ENCODE assay signal across 15 cellular contexts in genomic region chr5:140189977-140190867, GRCh38. TPM values are rescaled to one million over a fixed set of nuclear protein-coding genes. Genes with fewer than 3 reads are reported as not detected.
DNase-seq lines count a peak whose midpoint lies in the region; ATAC-seq and TF ChIP-seq lines count a peak whose summit lies in the region.
"Had no signal": no experiment of that assay in that cellular context is flagged by ENCODE, and none has a peak within 500 bp of the region (broad histone marks: within the 10 kb centered on the region; RNA-seq: fewer than 3 reads in every experiment).

No MANE protein-coding gene starts in this region.

- H3K27me3 ChIP-seq in SK-N-SH (ENCODE audit: insufficient read depth) (no peaks in the 10 kb centered on the region), neural progenitor cell (no peaks in the 10 kb centered on the region)
- H3K27me3 ChIP-seq: breast epithelium had no signal

- no peak for TF ChIP-seq RAD21 in SK-N-SH (IDR thresholded peaks at IDR 0.05; ENCODE audit: low read length)

- intact Hi-C loops in OCI-LY7 (cut with micrococcal nuclease; ENCODE audit: unreplicated experiment), result no loop called here

- H3K4me1 ChIP-seq in SK-N-SH (ENCODE audit: control insufficient read depth in 1 of 2, insufficient read depth in 2 of 2, low read depth in 1 of 2, low read length in 1 of 2), result peaks cover 0 to 5% of the 10 kb centered on the region in 2 experiments; a peak in 2 of 4 replicates
- H3K4me1 ChIP-seq in neural progenitor cell, result peaks cover 21% of the 10 kb centered on the region
- H3K4me1 ChIP-seq in OCI-LY7 (ENCODE audit: insufficient read depth, low read length, poor library complexity, severe bottlenecking), result no peaks in the 10 kb centered on the region
- H3K4me1 ChIP-seq: breast epithelium, parathyroid adenoma had no signal

- H3K36me3 Mint-ChIP-seq in neural progenitor cell, result peaks cover 4% of the 10 kb centered on the region
- peaks cover 5% of the 10 kb centered on the region for H3K36me3 Mint-ChIP-seq in activated CD4-positive, alpha-beta memory T cell treated with anti-CD3 and anti-CD28 coated beads, Interleukin-2, amount 10 ng/mL, durations not matched to agents 7 days and 5 days (ENCODE audit: low read depth)

- TF ChIP-seq EP300 in SK-N-SH (IDR thresholded peaks at IDR 0.05; ENCODE audit: borderline replicate concordance in 1 of 2, low read depth in 1 of 2, low read length in 1 of 2), result no peak

- H3K4me2 ChIP-seq in SK-N-SH, result peak overlapping the region; percentile 10; the same call in 1 of the 2 replicates
- peak overlapping the region; percentile 60 for H3K4me2 ChIP-seq in neural progenitor cell
- no peak overlapping the region for H3K4me2 ChIP-seq in OCI-LY7 (ENCODE audit: low read length)

- no TSS peak for BruUV-seq in OCI-LY7 (replicated peaks; lab: Mats Ljungman, UMichigan)

- H3K4me3 Mint-ChIP-seq in neural progenitor cell, result no peak overlapping the region
- H3K4me3 Mint-ChIP-seq in activated CD4-positive, alpha-beta memory T cell treated with anti-CD3 and anti-CD28 coated beads, Interleukin-2, amount 10 ng/mL, durations not matched to agents 7 days and 5 days, result no peak overlapping the region

- H3F3A ChIP-seq in SK-N-SH (replicated peaks; ENCODE audit: insufficient read depth) (peaks cover 5% of the 10 kb centered on the region), neural progenitor cell (ENCODE audit: low read depth) (no peaks in the 10 kb centered on the region)

- H3K4me1 Mint-ChIP-seq in neural progenitor cell, result peaks cover 18% of the 10 kb centered on the region
- no peaks in the 10 kb centered on the region for H3K4me1 Mint-ChIP-seq in activated CD4-positive, alpha-beta memory T cell treated with anti-CD3 and anti-CD28 coated beads, Interleukin-2, amount 10 ng/mL, durations not matched to agents 7 days and 5 days
- H3K4me1 Mint-ChIP-seq: T-helper 17 cell had no signal

- H4K20me1 ChIP-seq in SK-N-SH (ENCODE audit: insufficient read depth) (no peaks in the 10 kb centered on the region), neural progenitor cell (ENCODE audit: low read depth) (no peaks in the 10 kb centered on the region), OCI-LY7 (ENCODE audit: insufficient read depth, low read length) (no peaks in the 10 kb centered on the region)

- peak overlapping the region; percentile 47 for H3K27ac Mint-ChIP-seq in neural progenitor cell
- H3K27ac Mint-ChIP-seq in activated CD4-positive, alpha-beta memory T cell treated with anti-CD3 and anti-CD28 coated beads, Interleukin-2, amount 10 ng/mL, durations not matched to agents 7 days and 5 days, result no peak overlapping the region
- H3K27ac Mint-ChIP-seq: T-helper 17 cell had no signal

- peak overlapping the region in 1 of 2 experiments; percentile 78; a peak in 2 of 4 replicates for H3K27ac ChIP-seq in SK-N-SH (ENCODE audit: low read depth in 2 of 2, low read length in 1 of 2)
- no peak overlapping the region for H3K27ac ChIP-seq in neural progenitor cell
- no peak overlapping the region for H3K27ac ChIP-seq in OCI-LY7 (ENCODE audit: low read depth, low read length, poor library complexity, severe bottlenecking)
- H3K27ac ChIP-seq: breast epithelium, parathyroid adenoma had no signal

- H2AFZ ChIP-seq in SK-N-SH (ENCODE audit: low read depth), result no peak overlapping the region
- no peak overlapping the region for H2AFZ ChIP-seq in neural progenitor cell (replicated peaks)
- no peak overlapping the region for H2AFZ ChIP-seq in OCI-LY7 (ENCODE audit: low read length)
- H2AFZ ChIP-seq: parathyroid adenoma had no signal

- H3K9ac ChIP-seq in SK-N-SH (peak overlapping the region; percentile 15; the same call in 1 of the 2 replicates), neural progenitor cell (no peak overlapping the region)
- H3K9ac ChIP-seq: parathyroid adenoma had no signal

- POLR2A ChIA-PET in SK-N-SH (lab: Yijun Ruan, JAX) (no interaction called here), OCI-LY7 (lab: Charles Lee) (no interaction called here)
- POLR2A ChIA-PET in activated CD4-positive, alpha-beta memory T cell treated with anti-CD3 and anti-CD28 coated beads, Interleukin-2, amount 10 ng/mL, durations not matched to agents 7 days and 5 days (lab: Charles Lee), result interaction anchor here (0.6 to 1.0 kb wide), 2 partner anchors 16 to 195 kb away, joined by 3 to 5 read pairs; no protein-coding TSS in a partner anchor

- H3K9me2 ChIP-seq in SK-N-SH, result no peaks in the 10 kb centered on the region
- H3K9me2 ChIP-seq in OCI-LY7 (ENCODE audit: insufficient read depth, low read length), result no peaks in the 10 kb centered on the region

- peaks cover 0 to 3% of the 10 kb centered on the region in 2 experiments for H3K36me3 ChIP-seq in SK-N-SH (replicated peaks in 1 of 2; ENCODE audit: control insufficient read depth in 1 of 2, insufficient read depth in 2 of 2, low read length in 1 of 2)
- no peaks in the 10 kb centered on the region for H3K36me3 ChIP-seq in neural progenitor cell
- peaks cover 5% of the 10 kb centered on the region; the same call in 1 of the 2 replicates for H3K36me3 ChIP-seq in OCI-LY7 (ENCODE audit: insufficient read depth, low read length)
- H3K36me3 ChIP-seq: breast epithelium had no signal

- TF ChIP-seq CTCF in SK-N-SH (IDR thresholded peaks at IDR 0.05) (no peak), neural progenitor cell (IDR thresholded peaks at IDR 0.05) (no peak), OCI-LY7 (conservative IDR thresholded peaks at IDR 0.05; ENCODE audit: low read length) (no peak)

- ATAC-seq in HG03442 (IDR thresholded peaks at IDR 0.05; ENCODE audit: unreplicated experiment), result no peak
- ATAC-seq: GM12878, T-helper 17 cell had no signal

- H3K27me3 Mint-ChIP-seq in neural progenitor cell (ENCODE audit: insufficient read depth, low read depth), result peaks cover 2% of the 10 kb centered on the region
- no peaks in the 10 kb centered on the region for H3K27me3 Mint-ChIP-seq in activated CD4-positive, alpha-beta memory T cell treated with anti-CD3 and anti-CD28 coated beads, Interleukin-2, amount 10 ng/mL, durations not matched to agents 7 days and 5 days
- H3K27me3 Mint-ChIP-seq: T-helper 17 cell had no signal

- DNase-seq in COLO829 (ENCODE audit: low spot score) (peak; percentile 73), SK-N-SH (no peak), fibroblast of peridontal ligament (ENCODE audit: extremely low read depth) (peak; percentile 60), neural progenitor cell (ENCODE audit: low spot score) (peak; percentile 61), OCI-LY7 (ENCODE audit: low spot score) (no peak), NCI-H146 (lab: John Stamatoyannopoulos, UW) (no peak)
- no peak for DNase-seq in activated CD4-positive, alpha-beta memory T cell treated with anti-CD3 and anti-CD28 coated beads, Interleukin-2, amount 10 ng/mL, durations not matched to agents 7 days and 5 days
- DNase-seq: C1 segment of cervical spinal cord, KBM-7, NCI-H510A, T-helper 17 cell had no signal

- H3K79me2 ChIP-seq in SK-N-SH (ENCODE audit: insufficient read depth) (no peaks in the 10 kb centered on the region), neural progenitor cell (ENCODE audit: low read depth) (peaks cover 4% of the 10 kb centered on the region), OCI-LY7 (ENCODE audit: insufficient read depth, low read depth, low read length) (no peaks in the 10 kb centered on the region)

- H3K9me3 ChIP-seq in SK-N-SH, result no peaks in the 10 kb centered on the region
- no peaks in the 10 kb centered on the region for H3K9me3 ChIP-seq in neural progenitor cell (ENCODE audit: low read depth)
- no peaks in the 10 kb centered on the region for H3K9me3 ChIP-seq in OCI-LY7 (ENCODE audit: low read length)
- H3K9me3 ChIP-seq: breast epithelium had no signal

- H3K9me3 Mint-ChIP-seq in neural progenitor cell, result peaks cover 2% of the 10 kb centered on the region
- H3K9me3 Mint-ChIP-seq in activated CD4-positive, alpha-beta memory T cell treated with anti-CD3 and anti-CD28 coated beads, Interleukin-2, amount 10 ng/mL, durations not matched to agents 7 days and 5 days, result no peaks in the 10 kb centered on the region

- H3K4me3 ChIP-seq in SK-N-SH (ENCODE audit: low read depth in 2 of 2, low read length in 1 of 2) (no peak overlapping the region), neural progenitor cell (peak overlapping the region; percentile 5), OCI-LY7 (ENCODE audit: low read depth, low read length, poor library complexity, severe bottlenecking) (no peak overlapping the region)
- H3K4me3 ChIP-seq: breast epithelium, GM12878 had no signal

- 59% methylated on average over 3 of the region's 3 CpGs for WGBS in SK-N-SH (ENCODE audit: low lambda C conversion rate)

- CTCF ChIA-PET in SK-N-SH (lab: Yijun Ruan, JAX) (interaction anchor here (0.8 to 1.7 kb wide), 2 partner anchors 54 to 162 kb away, joined by 4 read pairs; no protein-coding TSS in a partner anchor), OCI-LY7 (lab: Charles Lee; ENCODE audit: unreplicated experiment) (no interaction called here)
- CTCF ChIA-PET in activated CD4-positive, alpha-beta memory T cell treated with anti-CD3 and anti-CD28 coated beads, Interleukin-2, amount 10 ng/mL, durations not matched to agents 7 days and 5 days (lab: Charles Lee), result no interaction called here

TF ChIP-seq in SK-N-SH, 30 proteins besides CTCF, POLR2A, EP300 and RAD21:
- TF ChIP-seq, protein P1, sequence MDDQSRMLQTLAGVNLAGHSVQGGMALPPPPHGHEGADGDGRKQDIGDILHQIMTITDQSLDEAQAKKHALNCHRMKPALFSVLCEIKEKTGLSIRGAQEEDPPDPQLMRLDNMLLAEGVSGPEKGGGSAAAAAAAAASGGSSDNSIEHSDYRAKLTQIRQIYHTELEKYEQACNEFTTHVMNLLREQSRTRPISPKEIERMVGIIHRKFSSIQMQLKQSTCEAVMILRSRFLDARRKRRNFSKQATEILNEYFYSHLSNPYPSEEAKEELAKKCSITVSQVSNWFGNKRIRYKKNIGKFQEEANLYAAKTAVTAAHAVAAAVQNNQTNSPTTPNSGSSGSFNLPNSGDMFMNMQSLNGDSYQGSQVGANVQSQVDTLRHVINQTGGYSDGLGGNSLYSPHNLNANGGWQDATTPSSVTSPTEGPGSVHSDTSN (IDR thresholded peaks at IDR 0.05), result 0 out of 2 replicates have a peak, but pooled peaks have one; percentile 5
- TF ChIP-seq FOSL2 (IDR thresholded peaks at IDR 0.05; ENCODE audit: borderline replicate concordance, low read depth), result peak; percentile 33; the same call in 1 of the 2 replicates
- no peak for TF ChIP-seq SMC3 (IDR thresholded peaks at IDR 0.05; ENCODE audit: low read depth, low read length)
- TF ChIP-seq TCF12 (IDR thresholded peaks at IDR 0.05), result no peak
- TF ChIP-seq EZH2phosphoT487 (IDR thresholded peaks at IDR 0.05; ENCODE audit: borderline replicate concordance, low read depth), result no peak
- TF ChIP-seq TEAD4 (IDR thresholded peaks at IDR 0.05; ENCODE audit: borderline replicate concordance, insufficient read depth), result no peak
TF ChIP-seq in SK-N-SH: peak in this region for 2.

RNA-seq across cellular contexts. Expression of gene CYSTM1, which starts 15.2 kb away (rescaled TPM):
- 27.1 and 29.3 TPM in 2 replicates for polyA plus RNA-seq in SK-N-SH (2012; rRNA removed)
- polyA plus RNA-seq in SK-N-SH (2012; cell fraction: cytosol; rRNA removed), result 22.0 and 22.6 TPM in 2 replicates
- polyA plus RNA-seq in SK-N-SH (2012; cell fraction: nucleus; rRNA removed), result 9.9 and 20.2 TPM in 2 replicates
- 8.9 and 19.8 TPM in 2 replicates for total RNA-seq in neural progenitor cell (ENCODE audit: low replicate concordance)
- 10 to 100 TPM; 20.1 to 22.3 TPM for total RNA-seq in activated CD4-positive, alpha-beta memory T cell treated with anti-CD3 and anti-CD28 coated beads, Interleukin-2, amount 10 ng/mL, durations not matched to agents 7 days and 5 days
- total RNA-seq in OCI-LY7 (2014; rRNA removed; shearing (Covaris generic)), result 11.4 and 36.7 TPM in 2 replicates
- total RNA-seq in OCI-LY7 (2022), result 21.4 and 23.8 TPM in 2 replicates

Comparison
In these comparisons a context has a peak if more than half of its experiments do, and no peak if none do; other contexts are left out.
1. DNase-seq: peak in COLO829 (single experiment), fibroblast of peridontal ligament (single experiment) and neural progenitor cell (single experiment); none in SK-N-SH (single experiment), activated CD4-positive, alpha-beta memory T cell treated with anti-CD3 and anti-CD28 coated beads, Interleukin-2, amount 10 ng/mL, durations not matched to agents 7 days and 5 days (single experiment), OCI-LY7 (single experiment) and NCI-H146 (single experiment).